8 cellular contexts compared by ENCODE assay signal in the genomic region with DNA sequence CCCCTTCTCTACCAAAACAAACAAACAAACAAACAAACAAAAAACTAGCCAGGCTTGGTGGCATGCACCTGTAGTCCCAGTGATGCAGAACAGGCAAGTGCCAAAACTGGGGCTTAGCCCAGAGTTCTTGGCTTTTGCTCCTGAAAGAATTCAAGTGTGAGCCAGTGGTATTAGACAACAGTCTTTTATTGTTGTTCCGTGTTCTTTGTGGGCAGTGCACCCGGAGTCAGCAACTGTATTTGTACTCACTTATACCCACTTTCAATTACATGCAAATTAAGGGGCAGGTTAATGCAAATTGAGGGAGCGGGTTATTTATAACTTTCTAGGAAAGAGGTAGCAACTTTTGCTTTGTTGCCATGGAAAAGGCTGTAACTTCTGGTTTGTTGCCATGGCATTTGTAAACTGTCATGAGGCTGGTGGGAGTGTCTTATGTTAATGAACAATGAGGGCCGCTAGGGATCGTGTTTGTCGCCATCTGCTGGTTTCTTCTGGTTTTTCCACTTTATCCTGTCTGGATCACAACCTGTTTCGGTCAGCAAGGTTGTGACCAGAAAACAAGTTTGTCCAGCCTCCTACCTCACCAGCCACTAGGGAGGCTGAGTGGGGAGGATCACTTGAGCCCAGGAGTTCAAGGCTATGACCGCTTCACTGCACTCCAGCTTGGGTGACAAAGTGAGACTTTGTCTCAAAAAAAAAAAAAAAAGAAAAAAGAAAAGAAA.
DNase-seq lines count a peak whose midpoint lies in the region; ATAC-seq and TF ChIP-seq lines count a peak whose summit lies in the region.

No MANE protein-coding gene starts in this region.

- no peak overlapping the region for H3K27ac ChIP-seq in Karpas-422 (ENCODE audit: low read length)

- no peak overlapping the region for H3K27ac Mint-ChIP-seq in memory B cell

- H2AFZ ChIP-seq in Karpas-422 (ENCODE audit: low read length): no peak overlapping the region

- H3K9ac ChIP-seq in Karpas-422 (ENCODE audit: low read length): no peak overlapping the region

- H3K36me3 Mint-ChIP-seq in memory B cell: no peaks in the 10 kb centered on the region

- no peaks in the 10 kb centered on the region for H3K27me3 ChIP-seq in Karpas-422 (ENCODE audit: low read length)

- H3K27me3 Mint-ChIP-seq in memory B cell: no peaks in the 10 kb centered on the region

- ATAC-seq in GM21447 (IDR thresholded peaks at IDR 0.05; ENCODE audit: unreplicated experiment) (peak; percentile 74), SK-N-SH treated with all-trans-retinoic acid at 6 μM for 48 hours (peak; percentile 96), memory B cell (ENCODE audit: low read depth) (peak; percentile 60)

- no peaks in the 10 kb centered on the region for H3K9me3 Mint-ChIP-seq in memory B cell

- DNase-seq in SHP77 (lab: John Stamatoyannopoulos, UW): peak; percentile 4 to 16
- DNase-seq in SHP77 treated with DMSO at 0.1 percent for 48 hours (lab: John Stamatoyannopoulos, UW): no peak
- peak; percentile 88 for DNase-seq in Karpas-422
- DNase-seq in cerebellar cortex (ENCODE audit: low spot score): peak; percentile 7
- peak; percentile 1 to 25 for DNase-seq in memory B cell (ENCODE audit: low spot score in 2 of 2)
- DNase-seq in DMS153 treated with DMSO at 0.1 percent for 48 hours (lab: John Stamatoyannopoulos, UW; ENCODE audit: unreplicated experiment): no peak

- no peaks in the 10 kb centered on the region for H3K4me1 ChIP-seq in Karpas-422 (ENCODE audit: low read length)

- H3K9me2 ChIP-seq in Karpas-422 (replicated peaks; ENCODE audit: insufficient read depth, low read length): no peaks in the 10 kb centered on the region

- H3K79me2 ChIP-seq in Karpas-422 (ENCODE audit: low read length): no peaks in the 10 kb centered on the region

- no peak overlapping the region for H3K4me2 ChIP-seq in Karpas-422 (ENCODE audit: low read depth, low read length, poor library complexity, severe bottlenecking)

- no peaks in the 10 kb centered on the region for H3K9me3 ChIP-seq in Karpas-422 (ENCODE audit: low read length)

- no peak overlapping the region for H3K4me3 ChIP-seq in Karpas-422 (ENCODE audit: low read length)

- H4K20me1 ChIP-seq in Karpas-422 (ENCODE audit: insufficient read depth, low read depth, low read length): no peaks in the 10 kb centered on the region

- no peak overlapping the region for H3K4me3 Mint-ChIP-seq in memory B cell

- H3K36me3 ChIP-seq in Karpas-422 (ENCODE audit: insufficient read depth, low read length): no peaks in the 10 kb centered on the region

- H3K4me1 Mint-ChIP-seq in memory B cell: peaks cover 3% of the 10 kb centered on the region

TF ChIP-seq in SK-N-SH treated with all-trans-retinoic acid at 6 μM for 48 hours, 23 proteins besides CTCF, POLR2A, EP300 and RAD21:
- TF ChIP-seq ZNF565 (CRISPR knock-in tag; conservative IDR thresholded peaks at IDR 0.05; ENCODE audit: low read depth) (no peak), ZFP30 (CRISPR knock-in tag; IDR thresholded peaks at IDR 0.05) (no peak), ZNF70 (CRISPR knock-in tag; IDR thresholded peaks at IDR 0.05) (no peak), TOX (CRISPR knock-in tag; IDR thresholded peaks at IDR 0.05; ENCODE audit: borderline replicate concordance) (no peak), PPARA (CRISPR knock-in tag; IDR thresholded peaks at IDR 0.05; ENCODE audit: borderline replicate concordance) (no peak), TCF4 (CRISPR knock-in tag; IDR thresholded peaks at IDR 0.05; ENCODE audit: borderline replicate concordance) (no peak), GLIS3 (CRISPR knock-in tag; IDR thresholded peaks at IDR 0.05) (no peak), ARNTL (CRISPR knock-in tag; IDR thresholded peaks at IDR 0.05; ENCODE audit: borderline replicate concordance, low read depth) (no peak), RARB (CRISPR knock-in tag; IDR thresholded peaks at IDR 0.05) (no peak)
- TF ChIP-seq, protein P1, sequence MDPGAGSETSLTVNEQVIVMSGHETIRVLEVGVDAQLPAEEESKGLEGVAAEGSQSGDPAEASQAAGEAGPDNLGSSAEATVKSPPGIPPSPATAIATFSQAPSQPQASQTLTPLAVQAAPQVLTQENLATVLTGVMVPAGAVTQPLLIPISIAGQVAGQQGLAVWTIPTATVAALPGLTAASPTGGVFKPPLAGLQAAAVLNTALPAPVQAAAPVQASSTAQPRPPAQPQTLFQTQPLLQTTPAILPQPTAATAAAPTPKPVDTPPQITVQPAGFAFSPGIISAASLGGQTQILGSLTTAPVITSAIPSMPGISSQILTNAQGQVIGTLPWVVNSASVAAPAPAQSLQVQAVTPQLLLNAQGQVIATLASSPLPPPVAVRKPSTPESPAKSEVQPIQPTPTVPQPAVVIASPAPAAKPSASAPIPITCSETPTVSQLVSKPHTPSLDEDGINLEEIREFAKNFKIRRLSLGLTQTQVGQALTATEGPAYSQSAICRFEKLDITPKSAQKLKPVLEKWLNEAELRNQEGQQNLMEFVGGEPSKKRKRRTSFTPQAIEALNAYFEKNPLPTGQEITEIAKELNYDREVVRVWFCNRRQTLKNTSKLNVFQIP (CRISPR knock-in tag; IDR thresholded peaks at IDR 0.05; ENCODE audit: borderline replicate concordance, low read depth): no peak

Comparison
In these comparisons a context has a peak if more than half of its experiments do, and no peak if none do; other contexts are left out.
1. DNase-seq: peak in SHP77 (2 of 2), Karpas-422 (single experiment), cerebellar cortex (single experiment) and memory B cell (2 of 2); none in SHP77 treated with DMSO at 0.1 percent for 48 hours (single experiment) and DMS153 treated with DMSO at 0.1 percent for 48 hours (single experiment).
2. Peak in every context shown above with its lines, with median percentiles within 50 percentile points of each other: ATAC-seq.